ENCODE assay signal across 8 cellular contexts in the genomic region with DNA sequence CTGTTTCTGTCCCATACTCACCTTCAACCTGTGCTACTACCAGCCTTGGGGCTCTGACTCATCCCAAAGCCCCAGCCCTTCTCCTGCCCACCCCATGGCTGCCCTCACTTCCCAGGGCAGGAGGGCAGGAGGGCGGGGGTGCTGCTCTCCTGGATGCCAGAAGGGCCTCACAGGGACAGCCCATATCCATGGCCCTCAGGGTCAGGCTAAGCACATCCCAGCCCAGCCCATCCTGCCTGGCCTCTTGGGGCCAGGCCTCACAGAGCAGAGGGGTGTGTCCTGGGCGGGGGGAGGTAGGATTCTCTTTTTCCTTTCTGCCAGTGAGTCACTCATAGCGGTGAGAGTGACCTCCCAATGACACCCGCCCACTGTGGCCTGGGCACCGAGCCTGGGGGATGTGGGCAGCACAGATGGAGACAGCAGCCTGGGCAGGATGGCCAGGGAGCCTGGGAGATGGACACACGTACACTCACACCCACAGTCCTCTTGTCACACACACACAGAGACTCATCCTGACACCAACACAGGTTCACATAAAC. TPM values are rescaled to one million over a fixed set of nuclear protein-coding genes. Genes with fewer than 3 reads are reported as not detected.
A peak's percentile ranks its signal among the peaks of the same experiment; 100 is the strongest.
DNase-seq lines count a peak whose midpoint lies in the region; ATAC-seq and TF ChIP-seq lines count a peak whose summit lies in the region.

No MANE protein-coding gene starts in this region.

- no peaks in the 10 kb centered on the region for H3K9me3 ChIP-seq in parathyroid adenoma (ENCODE audit: control insufficient read depth, low read length)

- H3K27me3 ChIP-seq in parathyroid adenoma (ENCODE audit: control insufficient read depth, insufficient read depth, low read length) = no peaks in the 10 kb centered on the region

- H3K4me2 ChIP-seq in parathyroid adenoma (ENCODE audit: low read length) = no peak overlapping the region

- no peak for TF ChIP-seq CTCF in parathyroid adenoma (IDR thresholded peaks at IDR 0.05)

- DNase-seq in Caki2 (ENCODE audit: low read depth) (peak; percentile 97), RPMI8226 (peak; percentile 65), SIG-M5 treated with dmso at 0.1 percent for 504 hours (lab: John Stamatoyannopoulos, UW; ENCODE audit: unreplicated experiment) (no peak), left lobe of liver (ENCODE audit: low spot score) (no peak), mesenteric fat pad (ENCODE audit: low spot score) (no peak)
- peak; percentile 2 for DNase-seq in effector CD4-positive, alpha-beta T cell

- no peak overlapping the region for H3K4me3 ChIP-seq in parathyroid adenoma (ENCODE audit: low read depth, low read length)

- H3K27ac ChIP-seq in parathyroid adenoma = peak overlapping the region; percentile 82

- ATAC-seq in left lobe of liver (no peak), GM19452 (IDR thresholded peaks at IDR 0.05; ENCODE audit: unreplicated experiment) (no peak)

- H2AFZ ChIP-seq in parathyroid adenoma = no peak overlapping the region

- H3K4me1 ChIP-seq in parathyroid adenoma = peaks cover 21% of the 10 kb centered on the region

- H3K79me2 ChIP-seq in parathyroid adenoma = peaks cover 3% of the 10 kb centered on the region

- in situ Hi-C loops in Caki2 (cut with HindIII; ENCODE audit: low pct_unique_long_range_greater_than_20kb, low sequenced_read_pairs) = no loop called here

- no peaks in the 10 kb centered on the region for H3K36me3 ChIP-seq in parathyroid adenoma (ENCODE audit: control insufficient read depth, insufficient read depth, low read length)

- H3K9ac ChIP-seq in parathyroid adenoma = no peak overlapping the region

RNA-seq across cellular contexts. Expression of gene LTBP3, which starts 2.4 kb away (rescaled TPM):
- total RNA-seq in Caki2 (2014; rRNA removed; shearing (Covaris generic); ENCODE audit: low replicate concordance) = 74.6 and 77.7 TPM in 2 replicates
- total RNA-seq in left lobe of liver (42.3 TPM), mesenteric fat pad (91.9 TPM)

RNA-seq across cellular contexts. Expression of gene ZNRD2, which starts 14.5 kb away (rescaled TPM):
- total RNA-seq in Caki2 (2014; rRNA removed; shearing (Covaris generic); ENCODE audit: low replicate concordance) = 90.4 and 96.5 TPM in 2 replicates
- 17.0 TPM for total RNA-seq in left lobe of liver
- 34.9 TPM for total RNA-seq in mesenteric fat pad

RNA-seq across cellular contexts. Expression of gene FAM89B, which starts 16.6 kb away (rescaled TPM):
- 18.4 and 53.5 TPM in 2 replicates for total RNA-seq in Caki2 (2014; rRNA removed; shearing (Covaris generic); ENCODE audit: low replicate concordance)
- total RNA-seq in left lobe of liver (19.0 TPM), mesenteric fat pad (37.4 TPM)

RNA-seq across cellular contexts. Expression of gene EHBP1L1, which starts 20.1 kb away (rescaled TPM):
- total RNA-seq in Caki2 (2014; rRNA removed; shearing (Covaris generic); ENCODE audit: low replicate concordance) = 35.3 and 39.2 TPM in 2 replicates
- total RNA-seq in left lobe of liver (13.5 TPM), mesenteric fat pad (78.6 TPM)

RNA-seq across cellular contexts. Expression of gene SCYL1, which starts 30.9 kb away (rescaled TPM):
- 42.2 and 58.0 TPM in 2 replicates for total RNA-seq in Caki2 (2014; rRNA removed; shearing (Covaris generic); ENCODE audit: low replicate concordance)
- total RNA-seq in left lobe of liver = 67.6 TPM
- total RNA-seq in mesenteric fat pad = 87.0 TPM

Comparison
In these comparisons a context has a peak if more than half of its experiments do, and no peak if none do; other contexts are left out.
1. DNase-seq: peak in Caki2 (single experiment), RPMI8226 (single experiment) and effector CD4-positive, alpha-beta T cell (single experiment); none in SIG-M5 treated with dmso at 0.1 percent for 504 hours (single experiment), left lobe of liver (single experiment) and mesenteric fat pad (single experiment).